Comparison of ENCODE assay signal across 9 cellular contexts in the genomic region with DNA sequence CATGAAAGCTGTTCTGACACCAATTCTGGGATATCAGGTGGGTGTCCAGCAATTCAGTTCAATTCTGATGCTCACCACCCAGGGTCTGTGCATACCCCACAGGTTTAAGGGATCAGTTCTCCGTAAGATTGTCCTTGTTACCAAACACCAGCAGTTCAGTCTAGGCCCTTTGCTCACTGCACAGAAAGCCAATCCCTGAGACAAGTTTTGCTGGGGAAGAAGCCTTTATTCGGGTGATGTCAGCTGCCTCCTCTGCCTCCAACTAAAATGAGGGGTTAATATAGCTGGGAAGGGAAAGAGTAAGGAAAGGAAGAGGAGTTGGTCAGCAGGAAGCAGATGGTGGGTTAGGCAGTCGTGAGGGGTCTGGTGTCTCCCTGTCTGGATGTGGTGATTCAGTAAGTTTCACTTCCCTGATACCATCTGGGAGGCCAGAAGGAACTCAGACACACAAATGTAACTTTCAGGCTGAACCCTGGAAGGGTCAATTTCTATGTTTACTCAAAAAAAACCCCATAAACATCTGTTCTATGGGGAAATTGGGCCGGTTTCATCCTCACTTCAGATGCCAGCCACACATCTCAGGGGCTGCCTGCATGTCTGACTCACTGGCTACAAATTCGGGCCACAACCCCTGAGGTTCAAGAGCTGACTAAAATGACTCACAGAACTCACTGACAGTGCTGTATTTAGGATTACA.
DNase-seq lines count a peak whose midpoint lies in the region; ATAC-seq and TF ChIP-seq lines count a peak whose summit lies in the region.
"Had no signal": no experiment of that assay in that cellular context is flagged by ENCODE, and none has a peak within 500 bp of the region (broad histone marks: within the 10 kb centered on the region; RNA-seq: fewer than 3 reads in every experiment).

No MANE protein-coding gene starts in this region.

- peak; percentile 44 to 73 (median 59) for ATAC-seq in right lobe of liver
- ATAC-seq in HG03571 (IDR thresholded peaks at IDR 0.05; ENCODE audit: unreplicated experiment): no peak
- ATAC-seq in GM19023 (IDR thresholded peaks at IDR 0.05; ENCODE audit: unreplicated experiment): no peak

- no peak overlapping the region for H3K27ac Mint-ChIP-seq in endodermal cell

- WGBS in right lobe of liver (ENCODE audit: insufficient coverage, low coverage, low lambda C conversion rate, missing lambda C conversion rate): 6% methylated on average over 2 of the region's 5 CpGs
- 86 to 93% methylated on average over 4 to 5 of the region's 5 CpGs for WGBS in endodermal cell (ENCODE audit: insufficient coverage in 1 of 2, insufficient read length in 1 of 2), 2 experiments

- H3K4me1 ChIP-seq in SJCRH30: peaks cover 31% of the 10 kb centered on the region
- no peaks in the 10 kb centered on the region for H3K4me1 ChIP-seq in right lobe of liver
- peaks cover 6% of the 10 kb centered on the region for H3K4me1 ChIP-seq in endodermal cell (ENCODE audit: control insufficient read depth, insufficient read depth, low read length)
- H3K4me1 ChIP-seq: transverse colon had no signal

- no peaks in the 10 kb centered on the region for H3K36me3 ChIP-seq in SJCRH30
- no peaks in the 10 kb centered on the region for H3K36me3 ChIP-seq in right lobe of liver
- H3K36me3 ChIP-seq in endodermal cell (ENCODE audit: control insufficient read depth, insufficient read depth, low read length): no peaks in the 10 kb centered on the region
- H3K36me3 ChIP-seq: transverse colon had no signal

- peaks cover 18% of the 10 kb centered on the region for H3K9me3 Mint-ChIP-seq in endodermal cell

- H3K27me3 ChIP-seq in SJCRH30: no peaks in the 10 kb centered on the region
- H3K27me3 ChIP-seq in right lobe of liver: no peaks in the 10 kb centered on the region
- no peaks in the 10 kb centered on the region for H3K27me3 ChIP-seq in endodermal cell (ENCODE audit: control insufficient read depth, insufficient read depth, low read length, poor library complexity, severe bottlenecking)
- H3K27me3 ChIP-seq: transverse colon had no signal

- intact Hi-C loops in right lobe of liver (cut with DNase I): no loop called here

- H3K9ac ChIP-seq in endodermal cell (ENCODE audit: extremely low read depth, low read length, poor library complexity, severe bottlenecking): no peak overlapping the region

- TF ChIP-seq POLR2A in right lobe of liver (IDR thresholded peaks at IDR 0.05): no peak

- H3K9me3 ChIP-seq in SJCRH30 (replicated peaks) (no peaks in the 10 kb centered on the region), right lobe of liver (no peaks in the 10 kb centered on the region), endodermal cell (ENCODE audit: control insufficient read depth, low read length) (peaks cover 7% of the 10 kb centered on the region)
- H3K9me3 ChIP-seq: transverse colon had no signal

- H3K36me3 Mint-ChIP-seq in endodermal cell (ENCODE audit: low read depth): no peaks in the 10 kb centered on the region

- peak overlapping the region; percentile 85 for H3K27ac ChIP-seq in SJCRH30
- H3K27ac ChIP-seq in right lobe of liver: no peak overlapping the region
- H3K27ac ChIP-seq in endodermal cell (ENCODE audit: low read depth, low read length): no peak overlapping the region
- H3K27ac ChIP-seq: transverse colon had no signal

- DNase-seq in AG20443 (ENCODE audit: low spot score) (peak; percentile 79), H4 (ENCODE audit: low spot score) (peak; percentile 69), SJCRH30 (peak; percentile 54 to 74), right lobe of liver (no peak), endodermal cell (no peak), DMS153 treated with DMSO at 0.1 percent for 48 hours (lab: John Stamatoyannopoulos, UW; ENCODE audit: unreplicated experiment) (no peak)
- DNase-seq: transverse colon had no signal

- H3K4me1 Mint-ChIP-seq in endodermal cell: peaks cover 7% of the 10 kb centered on the region

- H3K27me3 Mint-ChIP-seq in endodermal cell (ENCODE audit: insufficient read depth): no peaks in the 10 kb centered on the region

- TF ChIP-seq CTCF in right lobe of liver (IDR thresholded peaks at IDR 0.05) (no peak), endodermal cell (conservative IDR thresholded peaks at IDR 0.05) (no peak)

- H3K4me3 Mint-ChIP-seq in endodermal cell: no peak overlapping the region

- no peak overlapping the region for H3K4me3 ChIP-seq in SJCRH30
- H3K4me3 ChIP-seq in right lobe of liver: no peak overlapping the region
- H3K4me3 ChIP-seq in endodermal cell (ENCODE audit: low read length): no peak overlapping the region
- H3K4me3 ChIP-seq: transverse colon had no signal

Comparison
In these comparisons a context has a peak if more than half of its experiments do, and no peak if none do; other contexts are left out.
1. DNase-seq: peak in AG20443 (single experiment), H4 (single experiment) and SJCRH30 (2 of 2); none in right lobe of liver (0 of 3), endodermal cell (single experiment) and DMS153 treated with DMSO at 0.1 percent for 48 hours (single experiment).
2. ATAC-seq: peak in right lobe of liver (4 of 4); none in HG03571 (single experiment) and GM19023 (single experiment).